7 cellular contexts compared by ENCODE assay signal in genomic region chr5:177495243-177496060, GRCh38.
DNase-seq lines count a peak whose midpoint lies in the region; ATAC-seq and TF ChIP-seq lines count a peak whose summit lies in the region.

No MANE protein-coding gene starts in this region.

- in situ Hi-C loops in HAP-1 (cut with MboI; ENCODE audit: low sequenced_read_pairs), result no loop called here

- peak overlapping the region; percentile 71 for H3K4me3 ChIP-seq in HAP-1

- H3K9me3 ChIP-seq in HAP-1, result no peaks in the 10 kb centered on the region

- H3K36me3 ChIP-seq in HAP-1 (replicated peaks), result peaks cover 45% of the 10 kb centered on the region

- DNase-seq in HAP-1 (ENCODE audit: low spot score in 2 of 2) (peak in 1 of 2 experiments; percentile 77), fibroblast of gingiva (ENCODE audit: low read depth) (peak; percentile 85), non-pigmented ciliary epithelial cell (ENCODE audit: low read depth) (peak; percentile 74), posterior cingulate gyrus (no peak)

- H3K27me3 ChIP-seq in HAP-1 (ENCODE audit: low read depth), result no peaks in the 10 kb centered on the region

- intact Hi-C loops in posterior cingulate gyrus (cut with DNase I), result loop anchor here (5.0 kb wide), 1 partner anchor 93 kb away; the partner anchor contains the start of gene PFN3

- ATAC-seq in SK-N-SH treated with all-trans-retinoic acid at 6 μM for 48 hours (peak; percentile 31), HG03354 (IDR thresholded peaks at IDR 0.05; ENCODE audit: poor library complexity, severe bottlenecking, unreplicated experiment) (no peak), HG02884 (IDR thresholded peaks at IDR 0.05; ENCODE audit: unreplicated experiment) (no peak)

- peaks cover 25% of the 10 kb centered on the region for H3K4me1 ChIP-seq in HAP-1

TF ChIP-seq in SK-N-SH treated with all-trans-retinoic acid at 6 μM for 48 hours, 23 proteins besides CTCF, POLR2A, EP300 and RAD21:
- TF ChIP-seq ISL1 (CRISPR knock-in tag; IDR thresholded peaks at IDR 0.05) (no peak), TSHZ2 (CRISPR knock-in tag; IDR thresholded peaks at IDR 0.05) (no peak), PATZ1 (CRISPR knock-in tag; IDR thresholded peaks at IDR 0.05; ENCODE audit: borderline replicate concordance) (no peak), ZNF70 (CRISPR knock-in tag; IDR thresholded peaks at IDR 0.05) (no peak), SNAI2 (CRISPR knock-in tag; IDR thresholded peaks at IDR 0.05) (no peak), ZFP30 (CRISPR knock-in tag; IDR thresholded peaks at IDR 0.05) (no peak), POU6F1 (CRISPR knock-in tag; IDR thresholded peaks at IDR 0.05; ENCODE audit: borderline replicate concordance, low read depth) (no peak), ZNF565 (CRISPR knock-in tag; conservative IDR thresholded peaks at IDR 0.05; ENCODE audit: low read depth) (no peak), ZC3H10 (CRISPR knock-in tag; IDR thresholded peaks at IDR 0.05) (no peak), GLIS3 (CRISPR knock-in tag; IDR thresholded peaks at IDR 0.05) (no peak), ZNF8 (CRISPR knock-in tag; IDR thresholded peaks at IDR 0.05) (no peak), ZFP3 (CRISPR knock-in tag; IDR thresholded peaks at IDR 0.05) (no peak), CSRNP3 (CRISPR knock-in tag; IDR thresholded peaks at IDR 0.05) (no peak), ESRRG (CRISPR knock-in tag; IDR thresholded peaks at IDR 0.05) (no peak), TOX (CRISPR knock-in tag; IDR thresholded peaks at IDR 0.05; ENCODE audit: borderline replicate concordance) (no peak), PPARA (CRISPR knock-in tag; IDR thresholded peaks at IDR 0.05; ENCODE audit: borderline replicate concordance) (no peak)

Comparison
In these comparisons a context has a peak if more than half of its experiments do, and no peak if none do; other contexts are left out.
1. DNase-seq: peak in fibroblast of gingiva (single experiment) and non-pigmented ciliary epithelial cell (single experiment); none in posterior cingulate gyrus (0 of 10).